Comparison of ENCODE assay signal across 8 cellular contexts in genomic region chr16:2512920-2513404, GRCh38. TPM values are rescaled to one million over a fixed set of nuclear protein-coding genes. Genes with fewer than 3 reads are reported as not detected.
A peak's percentile ranks its signal among the peaks of the same experiment; 100 is the strongest.
DNase-seq lines count a peak whose midpoint lies in the region; ATAC-seq and TF ChIP-seq lines count a peak whose summit lies in the region.

No MANE protein-coding gene starts in this region.

- DNase-seq in GM12865 (ENCODE audit: low read depth) (no peak), astrocyte of the spinal cord (ENCODE audit: low read depth, low spot score) (no peak), upper lobe of right lung (peak; percentile 69), Kasumi-1 (lab: John Stamatoyannopoulos, UW) (no peak)

- TF ChIP-seq CTCF in GM12865 (IDR thresholded peaks at IDR 0.05; ENCODE audit: insufficient read depth, low read depth, low read length, missing control alignments) (peak; percentile 18), LNCAP (IDR thresholded peaks at IDR 0.05) (0 out of 2 replicates have a peak, but pooled peaks have one; percentile 10), astrocyte of the spinal cord (IDR thresholded peaks at IDR 0.05; ENCODE audit: low read depth, low read length) (no peak), liver (IDR thresholded peaks at IDR 0.05; ENCODE audit: low read depth, low read length, missing input control) (no peak), upper lobe of right lung (IDR thresholded peaks at IDR 0.05) (no peak)

- peaks cover 12 to 43% (median 37%) of the 10 kb centered on the region in 4 donors for H3K4me1 ChIP-seq in liver (ENCODE audit: control insufficient read depth in 4 of 4, insufficient read depth in 4 of 4, low read length in 3 of 4)
- peaks cover 43% of the 10 kb centered on the region for H3K4me1 ChIP-seq in upper lobe of right lung

- TF ChIP-seq RAD21 in liver (IDR thresholded peaks at IDR 0.05) = no peak

- intact Hi-C loops in upper lobe of right lung (cut with DNase I) = no loop called here

- H3K27me3 ChIP-seq in liver (ENCODE audit: control insufficient read depth in 4 of 4, insufficient read depth in 4 of 4, low read length in 3 of 4) (no peaks in the 10 kb centered on the region), upper lobe of right lung (no peaks in the 10 kb centered on the region)

- H3K9me3 ChIP-seq in liver (ENCODE audit: control insufficient read depth in 4 of 4, low read length in 3 of 4) = no peaks in the 10 kb centered on the region
- no peaks in the 10 kb centered on the region for H3K9me3 ChIP-seq in upper lobe of right lung

- no peak for TF ChIP-seq POLR2A in GM18505 (IDR thresholded peaks at IDR 0.05; ENCODE audit: borderline replicate concordance, extremely low read depth, insufficient read depth, insufficient read length)

- in situ Hi-C loops in astrocyte of the spinal cord (cut with HindIII; ENCODE audit: low sequenced_read_pairs) = no loop called here

- H3K4me3 ChIP-seq in GM12865 (ENCODE audit: low read depth, low read length) (peak overlapping the region; percentile 95), astrocyte of the spinal cord (ENCODE audit: low read depth, low read length) (peak overlapping the region; percentile 32), liver (ENCODE audit: low read depth in 1 of 3, low read length in 3 of 3) (no peak overlapping the region), upper lobe of right lung (peak overlapping the region; percentile 88)

- peak overlapping the region; percentile 4 to 48 for H3K27ac ChIP-seq in liver (ENCODE audit: low read depth in 1 of 2, low read length in 2 of 2)
- peak overlapping the region; percentile 97 for H3K27ac ChIP-seq in upper lobe of right lung

- ATAC-seq in upper lobe of right lung (no peak), GM18505 (IDR thresholded peaks at IDR 0.05; ENCODE audit: unreplicated experiment) (no peak), HG03095 (IDR thresholded peaks at IDR 0.05; ENCODE audit: unreplicated experiment) (no peak)

- H3K36me3 ChIP-seq in liver (ENCODE audit: control insufficient read depth in 4 of 4, insufficient read depth in 3 of 4, low read depth in 1 of 4, low read length in 3 of 4) = no peaks in the 10 kb centered on the region
- H3K36me3 ChIP-seq in upper lobe of right lung = no peaks in the 10 kb centered on the region

- no peak overlapping the region for H3K9ac ChIP-seq in liver (ENCODE audit: low read depth in 1 of 2, low read length in 2 of 2)

- 68% methylated on average over 15 of the region's 15 CpGs for WGBS in liver

TF ChIP-seq in liver, 16 proteins besides CTCF, POLR2A, EP300 and RAD21:
- TF ChIP-seq HNF4G (IDR thresholded peaks at IDR 0.05) (no peak), EGR1 (IDR thresholded peaks at IDR 0.05; ENCODE audit: low read depth in 2 of 2) (no peak), TAF1 (conservative IDR thresholded peaks at IDR 0.05) (no peak), MAX (IDR thresholded peaks at IDR 0.05) (no peak), GABPA (IDR thresholded peaks at IDR 0.05 in 1 of 2, conservative IDR thresholded peaks at IDR 0.05 in 1 of 2) (no peak), FOXA2 (IDR thresholded peaks at IDR 0.05) (no peak), FOXA1 (IDR thresholded peaks at IDR 0.05) (no peak), ATF3 (IDR thresholded peaks at IDR 0.05) (no peak), NR2F2 (IDR thresholded peaks at IDR 0.05) (no peak), HNF4A (conservative IDR thresholded peaks at IDR 0.05) (no peak), YY1 (IDR thresholded peaks at IDR 0.05) (no peak), ZBTB33 (IDR thresholded peaks at IDR 0.05) (no peak), RXRA (IDR thresholded peaks at IDR 0.05) (no peak), REST (IDR thresholded peaks at IDR 0.05) (no peak), JUND (IDR thresholded peaks at IDR 0.05) (no peak), SP1 (IDR thresholded peaks at IDR 0.05) (no peak)

RNA-seq across cellular contexts. Expression of gene ATP6V0C, which starts 0.8 kb away (rescaled TPM):
- total RNA-seq in liver = 10 to 100 TPM; 17.6 to 27.3 TPM
- polyA plus RNA-seq in liver = 100 to 1,000 TPM in 1 of 2 donors, 10 to 100 TPM in 1; 93.8 to 132 TPM
- total RNA-seq in upper lobe of right lung = 298 TPM

RNA-seq across cellular contexts. Expression of gene AMDHD2, which starts 7.2 kb away (rescaled TPM):
- 10 to 100 TPM; 20.9 to 25.3 TPM for total RNA-seq in liver
- 10 to 100 TPM in 1 of 2 donors, 1 to 10 TPM in 1; 7.5 to 10.4 TPM for polyA plus RNA-seq in liver
- total RNA-seq in upper lobe of right lung = 61.7 TPM

RNA-seq across cellular contexts. Expression of gene CEMP1, which starts 18.2 kb away (rescaled TPM):
- total RNA-seq in liver = under 1 TPM; 0.17 to 0.23 TPM
- polyA plus RNA-seq in liver = 1 to 10 TPM in 1 of 2 donors, under 1 TPM in 1; 0.06 to 1.6 TPM
- total RNA-seq in upper lobe of right lung = 1.4 TPM

RNA-seq across cellular contexts. Expression of gene PDPK1, which starts 24.9 kb away (rescaled TPM):
- total RNA-seq in liver (10 to 100 TPM; 20.5 to 28.1 TPM), upper lobe of right lung (90.9 TPM)
- polyA plus RNA-seq in liver = 10 to 100 TPM; 12.1 to 16.0 TPM

RNA-seq across cellular contexts. Expression of gene TBC1D24, which starts 38.0 kb away (rescaled TPM):
- total RNA-seq in liver = 10 to 100 TPM; 14.6 to 22.3 TPM
- 1 to 10 TPM; 8.4 TPM for polyA plus RNA-seq in liver
- 43.7 TPM for total RNA-seq in upper lobe of right lung

Comparison
In these comparisons a context has a peak if more than half of its experiments do, and no peak if none do; other contexts are left out.
1. H3K4me3 ChIP-seq: peak in GM12865 (single experiment), astrocyte of the spinal cord (single experiment) and upper lobe of right lung (single experiment); none in liver (0 of 3).
2. CTCF ChIP-seq: peak in GM12865 (single experiment) and LNCAP (single experiment); none in astrocyte of the spinal cord (single experiment), liver (single experiment) and upper lobe of right lung (single experiment).
3. RNA of gene ATP6V0C, which starts 0.8 kb away (total RNA-seq): 298 TPM in upper lobe of right lung (single experiment); 17.6 to 27.3 TPM in liver; every median in the first group is over 10 times any median in the second.